Comparison of ENCODE assay signal across 25 cellular contexts in the genomic region with DNA sequence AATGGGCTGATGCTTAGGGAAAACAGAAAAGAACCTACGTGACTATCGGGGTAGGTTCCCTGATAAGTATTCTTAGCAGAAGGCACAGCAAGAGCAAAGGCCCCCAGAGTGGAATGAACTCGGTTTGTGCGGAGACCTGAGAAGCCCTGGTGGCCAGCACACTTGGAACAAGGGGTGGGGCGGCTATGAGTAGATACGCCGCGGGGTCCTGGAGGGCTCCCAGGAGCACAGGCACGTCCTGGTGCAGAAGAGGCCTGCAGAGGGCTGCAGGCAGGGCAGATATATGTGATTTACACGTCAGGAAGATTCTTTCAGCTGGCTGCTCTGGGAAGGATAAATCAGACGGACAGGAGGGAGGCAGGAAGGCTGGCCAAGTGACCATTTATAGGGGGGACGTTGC.
"Had no signal": no experiment of that assay in that cellular context is flagged by ENCODE, and none has a peak within 500 bp of the region (broad histone marks: within the 10 kb centered on the region; RNA-seq: fewer than 3 reads in every experiment).

No MANE protein-coding gene starts in this region.

- H3K4me3 Mint-ChIP-seq: effector memory CD8-positive, alpha-beta T cell; naive thymus-derived CD8-positive, alpha-beta T cell; neural crest cell; stimulated activated effector memory CD8-positive, alpha-beta T cell treated with anti-CD3 and anti-CD28 coated beads, Interleukin-12 subunit alpha, Interleukin-12 subunit beta, amount 100 ng/mL, for 72 hours; stimulated activated naive CD8-positive, alpha-beta T cell treated with anti-CD3 and anti-CD28 coated beads, Interleukin-15, Interleukin-2, amounts not matched to agents 100 ng/mL and 50 ng/mL, for 24 hours had no signal

- H3K36me3 ChIP-seq: esophagus squamous epithelium, lower lobe of right lung, prostate gland, right atrium auricular region, thoracic aorta, tibial nerve, upper lobe of left lung had no signal

- ATAC-seq: effector memory CD8-positive, alpha-beta T cell; left ventricle myocardium superior; lower lobe of right lung; naive thymus-derived CD8-positive, alpha-beta T cell; sciatic nerve; stimulated activated effector memory CD8-positive, alpha-beta T cell treated with anti-CD3 and anti-CD28 coated beads, Interleukin-12 subunit alpha, Interleukin-12 subunit beta, amount 100 ng/mL, for 72 hours had no signal

- H3K4me3 ChIP-seq: coronary artery, esophagus squamous epithelium, lower lobe of right lung, prostate gland, right atrium auricular region, smooth muscle cell, thoracic aorta, tibial nerve, upper lobe of left lung had no signal

- H3K9me3 ChIP-seq: lower lobe of right lung, prostate gland, right atrium auricular region, thoracic aorta had no signal

- H3K4me2 ChIP-seq: smooth muscle cell had no signal

- H3K27me3 Mint-ChIP-seq: naive thymus-derived CD8-positive, alpha-beta T cell; stimulated activated naive CD8-positive, alpha-beta T cell treated with anti-CD3 and anti-CD28 coated beads, Interleukin-15, Interleukin-2, amounts not matched to agents 100 ng/mL and 50 ng/mL, for 24 hours had no signal

- H3K27me3 ChIP-seq: esophagus squamous epithelium, right atrium auricular region, tibial nerve, upper lobe of left lung had no signal

- H3K27ac ChIP-seq: coronary artery, esophagus squamous epithelium, lower lobe of right lung, prostate gland, right atrium auricular region, thoracic aorta, tibial nerve, upper lobe of left lung had no signal

- H3K4me1 Mint-ChIP-seq: stimulated activated effector memory CD8-positive, alpha-beta T cell treated with anti-CD3 and anti-CD28 coated beads, Interleukin-12 subunit alpha, Interleukin-12 subunit beta, amount 100 ng/mL, for 72 hours had no signal

- H3K4me1 ChIP-seq: esophagus squamous epithelium, lower lobe of right lung, prostate gland, right atrium auricular region, tibial nerve, upper lobe of left lung had no signal

- H3K27ac Mint-ChIP-seq: effector memory CD8-positive, alpha-beta T cell; naive thymus-derived CD8-positive, alpha-beta T cell; stimulated activated effector memory CD8-positive, alpha-beta T cell treated with anti-CD3 and anti-CD28 coated beads, Interleukin-12 subunit alpha, Interleukin-12 subunit beta, amount 100 ng/mL, for 72 hours; stimulated activated naive CD8-positive, alpha-beta T cell treated with anti-CD3 and anti-CD28 coated beads, Interleukin-15, Interleukin-2, amounts not matched to agents 100 ng/mL and 50 ng/mL, for 24 hours had no signal

- DNase-seq: effector memory CD8-positive, alpha-beta T cell; erythroblast; esophagus squamous epithelium; foreskin melanocyte; glutamatergic neuron; hypothalamus; left ventricle myocardium superior; lower lobe of right lung; naive thymus-derived CD8-positive, alpha-beta T cell; stimulated activated CD4-positive, alpha-beta T cell treated with anti-CD3 and anti-CD28 coated beads, Interleukin-2, amount 100 ng/mL, for 24 hours; stimulated activated CD4-positive, alpha-beta T cell treated with anti-CD3 and anti-CD28 coated beads, Interleukin-4, amount 100 ng/mL, for 24 hours had no signal

- FAIRE-seq: endometrium, keratinocyte, urothelium cell line had no signal

- H3K36me3 Mint-ChIP-seq: stimulated activated effector memory CD8-positive, alpha-beta T cell treated with anti-CD3 and anti-CD28 coated beads, Interleukin-12 subunit alpha, Interleukin-12 subunit beta, amount 100 ng/mL, for 72 hours had no signal
